11 cellular contexts compared by ENCODE assay signal in genomic region chr2:45823723-45824206, GRCh38.
DNase-seq lines count a peak whose midpoint lies in the region; ATAC-seq and TF ChIP-seq lines count a peak whose summit lies in the region.
"Had no signal": no experiment of that assay in that cellular context is flagged by ENCODE, and none has a peak within 500 bp of the region (broad histone marks: within the 10 kb centered on the region; RNA-seq: fewer than 3 reads in every experiment).

No MANE protein-coding gene starts in this region.

- peaks cover 33% of the 10 kb centered on the region for H3K4me1 ChIP-seq in mammary epithelial cell (ENCODE audit: insufficient read depth, low read length)
- H3K4me1 ChIP-seq in right lobe of liver: peaks cover 0 to 27% (median 13%) of the 10 kb centered on the region in 4 donors
- H3K4me1 ChIP-seq in uterus: peaks cover 4 to 16% of the 10 kb centered on the region in 2 donors

- H3K27me3 ChIP-seq in mammary epithelial cell (ENCODE audit: insufficient read depth, low read length) (no peaks in the 10 kb centered on the region), right lobe of liver (no peaks in the 10 kb centered on the region), uterus (no peaks in the 10 kb centered on the region)
- no peaks in the 10 kb centered on the region for H3K27me3 ChIP-seq in CD4-positive, alpha-beta T cell (ENCODE audit: control insufficient read depth, insufficient read depth, low read length)
- H3K27me3 ChIP-seq: hepatocyte had no signal

- no peaks in the 10 kb centered on the region for H3K79me2 ChIP-seq in mammary epithelial cell (ENCODE audit: insufficient read depth, low read length)
- H3K79me2 ChIP-seq: hepatocyte had no signal

- H3K9me3 ChIP-seq in mammary epithelial cell (replicated peaks; ENCODE audit: insufficient read depth, low read length): no peaks in the 10 kb centered on the region
- H3K9me3 ChIP-seq in right lobe of liver: no peaks in the 10 kb centered on the region
- H3K9me3 ChIP-seq in uterus: no peaks in the 10 kb centered on the region
- no peaks in the 10 kb centered on the region for H3K9me3 ChIP-seq in CD4-positive, alpha-beta T cell (ENCODE audit: control insufficient read depth, low read length)

- H3K4me2 ChIP-seq in mammary epithelial cell (ENCODE audit: insufficient read depth, low read depth, low read length): no peak overlapping the region
- H3K4me2 ChIP-seq: hepatocyte had no signal

- POLR2A ChIA-PET in CD4-positive, alpha-beta T cell (lab: Charles Lee): no interaction called here

- intact Hi-C loops in mammary epithelial cell (cut with micrococcal nuclease): loop anchor here (1.0 kb wide), 2 partner anchors 28 to 113 kb away; no protein-coding TSS in a partner anchor
- intact Hi-C loops in right lobe of liver (cut with DNase I): no loop called here
- intact Hi-C loops in uterus (cut with DNase I; ENCODE audit: low total_unique reads): no loop called here
- intact Hi-C loops in CD4-positive, alpha-beta T cell (cut with DNase I, micrococcal nuclease): no loop called here

- in situ Hi-C loops in mammary epithelial cell (cut with MboI; ENCODE audit: low sequenced_read_pairs in 2 of 2): no loop called here

- BruUV-seq in mammary epithelial cell (replicated peaks; lab: Mats Ljungman, UMichigan): no TSS peak

- H3K36me3 ChIP-seq in mammary epithelial cell (ENCODE audit: insufficient read depth, low read length): no peaks in the 10 kb centered on the region
- no peaks in the 10 kb centered on the region for H3K36me3 ChIP-seq in right lobe of liver
- H3K36me3 ChIP-seq in uterus: no peaks in the 10 kb centered on the region

- H3K9ac ChIP-seq in mammary epithelial cell (ENCODE audit: insufficient read depth, low read length): no peak overlapping the region

- H3K27ac ChIP-seq in mammary epithelial cell (ENCODE audit: insufficient read depth, low read depth, low read length) (no peak overlapping the region), right lobe of liver (peak overlapping the region in 1 of 3 donors; percentile 3), uterus (peak overlapping the region; percentile 42 to 71)
- no peak overlapping the region for H3K27ac ChIP-seq in CD4-positive, alpha-beta T cell (ENCODE audit: low read depth, low read length)
- H3K27ac ChIP-seq: hepatocyte had no signal

- dilution Hi-C loops in mammary epithelial cell (cut with HindIII; ENCODE audit: low sequenced_read_pairs): no loop called here

- no peak overlapping the region for H3K4me3 ChIP-seq in mammary epithelial cell (replicated peaks in 1 of 3; ENCODE audit: insufficient read depth in 1 of 3, low read depth in 2 of 3, low read length in 3 of 3)
- H3K4me3 ChIP-seq in right lobe of liver: no peak overlapping the region
- H3K4me3 ChIP-seq in uterus: no peak overlapping the region
- H3K4me3 ChIP-seq: hepatocyte had no signal

- 6% methylated on average over 4 of the region's 4 CpGs for WGBS in mammary epithelial cell (ENCODE audit: low coverage, missing lambda C conversion rate)
- no CpG with 5 or more reads among the region's 4 CpGs for WGBS in right lobe of liver (ENCODE audit: insufficient coverage, low coverage, low lambda C conversion rate, missing lambda C conversion rate)

- CTCF ChIA-PET in mammary epithelial cell (lab: Charles Lee; ENCODE audit: low non-redundant PET): interaction anchor here (0.6 to 0.7 kb wide), 2 partner anchors 586 to 1168 kb away, joined by 4 to 6 read pairs; no protein-coding TSS in a partner anchor
- CTCF ChIA-PET in CD4-positive, alpha-beta T cell (lab: Charles Lee): no interaction called here

- no peaks in the 10 kb centered on the region for H3K36me3 Mint-ChIP-seq in CD4-positive, alpha-beta T cell (ENCODE audit: low read depth)
- H3K36me3 Mint-ChIP-seq: CD4-positive, CD25-positive, alpha-beta regulatory T cell had no signal

- no peak overlapping the region for H3K4me3 Mint-ChIP-seq in CD4-positive, alpha-beta T cell

- TF ChIP-seq CTCF in mammary epithelial cell (conservative IDR thresholded peaks at IDR 0.05 in 1 of 2, IDR thresholded peaks at IDR 0.05 in 1 of 2; ENCODE audit: extremely low read depth in 1 of 2, insufficient read depth in 1 of 2, low read depth in 1 of 2, low read length in 2 of 2) (peak in 1 of 2 donors; percentile 7), right lobe of liver (IDR thresholded peaks at IDR 0.05) (no peak), uterus (IDR thresholded peaks at IDR 0.05) (no peak)
- no peak for TF ChIP-seq CTCF in CD4-positive, alpha-beta T cell (IDR thresholded peaks at IDR 0.05)

- no peaks in the 10 kb centered on the region for H3K9me3 Mint-ChIP-seq in CD4-positive, alpha-beta T cell

- no peaks in the 10 kb centered on the region for H4K20me1 ChIP-seq in mammary epithelial cell (ENCODE audit: insufficient read depth, low read length)

- TF ChIP-seq POLR2A in right lobe of liver (IDR thresholded peaks at IDR 0.05) (peak; percentile 31), uterus (IDR thresholded peaks at IDR 0.05) (no peak)

- H3K4me1 Mint-ChIP-seq in CD4-positive, alpha-beta T cell (ENCODE audit: low read depth): peaks cover 23% of the 10 kb centered on the region

- peak; percentile 90 to 94 (median 94) for ATAC-seq in right lobe of liver
- no peak for ATAC-seq in CD4-positive, alpha-beta T cell (ENCODE audit: poor library complexity)

- H3K27ac Mint-ChIP-seq in CD4-positive, alpha-beta T cell: no peak overlapping the region
- H3K27ac Mint-ChIP-seq: CD4-positive, CD25-positive, alpha-beta regulatory T cell had no signal

- DNase-seq in NCI-H82 (lab: John Stamatoyannopoulos, UW) (peak; percentile 32), NCI-H82 treated with DMSO at 0.1 percent for 48 hours (lab: John Stamatoyannopoulos, UW; ENCODE audit: unreplicated experiment) (no peak), mammary epithelial cell (peak; percentile 73), right lobe of liver (peak; percentile 87 to 98 (median 96)), uterus (peak; percentile 43 to 47)
- DNase-seq in central memory CD4-positive, alpha-beta T cell: no peak
- DNase-seq in activated T-cell treated with anti-CD3 and anti-CD28 coated beads, Interleukin-2, amount 50 U/mL, for 48 hours: no peak
- no peak for DNase-seq in CD4-positive, alpha-beta T cell
- DNase-seq: activated effector memory CD4-positive, alpha-beta T cell treated with Interleukin-2 at 50 U/mL for 16 hours; CD4-positive, CD25-positive, alpha-beta regulatory T cell had no signal

- peak overlapping the region; percentile 63 for H2AFZ ChIP-seq in mammary epithelial cell (ENCODE audit: low read depth, low read length)
- H2AFZ ChIP-seq: hepatocyte had no signal

- H3K27me3 Mint-ChIP-seq in CD4-positive, alpha-beta T cell: no peaks in the 10 kb centered on the region

Comparison
In these comparisons a context has a peak if more than half of its experiments do, and no peak if none do; other contexts are left out.
1. DNase-seq: peak in NCI-H82 (single experiment), mammary epithelial cell (single experiment), right lobe of liver (3 of 3) and uterus (2 of 2); none in NCI-H82 treated with DMSO at 0.1 percent for 48 hours (single experiment), central memory CD4-positive, alpha-beta T cell (single experiment), activated T-cell treated with anti-CD3 and anti-CD28 coated beads, Interleukin-2, amount 50 U/mL, for 48 hours (0 of 2) and CD4-positive, alpha-beta T cell (0 of 10).
2. H3K27ac ChIP-seq: peak in uterus (2 of 2); none in mammary epithelial cell (single experiment) and CD4-positive, alpha-beta T cell (single experiment).